In genomic region chr12:122458105-122459035, GRCh38 we compare ENCODE assay signal across 1 cellular context.
TF ChIP-seq lines count a peak whose summit lies in the region.

No MANE protein-coding gene starts in this region.

TF ChIP-seq in HEK293T, 16 proteins besides CTCF, POLR2A, EP300 and RAD21 (continued from another document):
- no peak for TF ChIP-seq HDGF (IDR thresholded peaks at IDR 0.05; ENCODE audit: borderline replicate concordance)
- no peak for TF ChIP-seq FOXM1 (IDR thresholded peaks at IDR 0.05; ENCODE audit: borderline replicate concordance)
- TF ChIP-seq TARDBP (IDR thresholded peaks at IDR 0.05) = no peak
- no peak for TF ChIP-seq LEF1 (IDR thresholded peaks at IDR 0.05; ENCODE audit: borderline replicate concordance)
- TF ChIP-seq NFRKB (IDR thresholded peaks at IDR 0.05) = no peak
- TF ChIP-seq SP1 (IDR thresholded peaks at IDR 0.05) = no peak
